ENCODE assay signal across 33 cellular contexts in the genomic region with DNA sequence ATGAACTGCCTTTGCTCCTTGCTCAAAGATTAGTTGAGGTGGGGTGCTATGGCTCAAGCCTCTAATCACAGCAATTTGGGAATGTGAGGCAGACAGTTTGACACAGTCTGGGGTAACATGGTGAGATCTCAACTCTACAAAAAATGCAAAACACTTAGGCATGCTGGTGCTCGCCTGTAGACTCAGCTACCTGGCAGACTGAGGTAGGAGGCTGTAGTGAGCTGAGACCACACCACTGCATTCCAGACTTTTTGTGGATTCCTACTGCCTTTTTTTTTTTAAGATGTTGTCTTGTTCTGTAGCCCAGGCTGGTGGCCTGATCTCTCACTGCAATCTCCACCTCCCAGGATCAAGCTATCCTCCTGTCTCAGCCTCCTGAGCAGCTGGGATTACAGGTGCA. TPM values are rescaled to one million over a fixed set of nuclear protein-coding genes. Genes with fewer than 3 reads are reported as not detected.
"Had no signal": no experiment of that assay in that cellular context is flagged by ENCODE, and none has a peak within 500 bp of the region (broad histone marks: within the 10 kb centered on the region; RNA-seq: fewer than 3 reads in every experiment).

No MANE protein-coding gene starts in this region.

- H3K36me3 ChIP-seq: ascending aorta, breast epithelium, esophagus squamous epithelium had no signal

- ATAC-seq: activated naive CD4-positive, alpha-beta T cell treated with anti-CD3 and anti-CD28 coated beads, Interleukin-2, amount 50 U/mL, for 72 hours; activated T-cell treated with anti-CD3 and anti-CD28 coated beads, Interleukin-2, amount 50 U/mL, for 72 hours; effector memory CD8-positive, alpha-beta T cell; T-helper 17 cell had no signal

- H3K27me3 ChIP-seq: ascending aorta, breast epithelium had no signal

- H3K4me3 ChIP-seq: ascending aorta, breast epithelium, esophagus squamous epithelium had no signal

- DNase-seq: activated CD4-positive, alpha-beta memory T cell treated with anti-CD3 and anti-CD28 coated beads, Interleukin-2, amount 10 ng/mL, durations not matched to agents 7 days and 5 days; activated CD4-positive, alpha-beta T cell treated with anti-CD3 and anti-CD28 coated beads for 1 hour; activated CD4-positive, alpha-beta T cell treated with anti-CD3 and anti-CD28 coated beads for 4 hours; activated CD4-positive, alpha-beta T cell treated with anti-CD3 and anti-CD28 coated beads, Interleukin-2, amount 10 ng/mL, durations not matched to agents 7 days and 5 days; activated CD4-positive, alpha-beta T cell treated with anti-CD3 and anti-CD28 coated beads, Interleukin-2, amount 50 U/mL, for 4 hours; activated CD4-positive, CD25-positive, alpha-beta regulatory T cell; activated CD8-positive, alpha-beta memory T cell treated with anti-CD3 and anti-CD28 coated beads, Interleukin-2, amount 50 U/mL, for 48 hours; activated gamma-delta T cell; activated naive CD4-positive, alpha-beta T cell; activated naive CD4-positive, alpha-beta T cell treated with anti-CD3 and anti-CD28 coated beads, Interleukin-2, amount 10 ng/mL, durations not matched to agents 7 days and 5 days; activated naive CD8-positive, alpha-beta T cell treated with anti-CD3 and anti-CD28 coated beads, Interleukin-2, amount 10 ng/mL, durations not matched to agents 7 days and 5 days; activated T-cell treated with anti-CD3 and anti-CD28 coated beads for 4 hours; activated T-cell treated with anti-CD3 and anti-CD28 coated beads, Interleukin-2, amount 50 U/mL, for 24 hours; activated T-cell treated with anti-CD3 and anti-CD28 coated beads, Interleukin-2, amount 50 U/mL, for 72 hours; cortex of kidney; dermis blood vessel endothelial cell; effector CD4-positive, alpha-beta T cell; effector memory CD8-positive, alpha-beta T cell; esophagus squamous epithelium; head of caudate nucleus; T-helper 1 cell; T-helper 17 cell; T1000 had no signal

- H3K27ac ChIP-seq: ascending aorta, breast epithelium, esophagus squamous epithelium had no signal

- H3K4me1 ChIP-seq: ascending aorta, breast epithelium had no signal

- H3K9me3 ChIP-seq: ascending aorta, breast epithelium, esophagus squamous epithelium had no signal

- FAIRE-seq: endometrium, frontal cortex had no signal

RNA-seq across cellular contexts. Expression of gene TBL1Y, which starts 2.9 kb away (rescaled TPM):
- total RNA-seq: activated CD4-positive, alpha-beta T cell treated with anti-CD3 and anti-CD28 coated beads, Interleukin-2, amount 10 ng/mL, durations not matched to agents 7 days and 5 days; activated naive CD4-positive, alpha-beta T cell treated with anti-CD3 and anti-CD28 coated beads, Interleukin-2, amount 50 U/mL, for 72 hours; activated T-cell treated with anti-CD3 and anti-CD28 coated beads, Interleukin-2, amount 50 U/mL, for 72 hours; ascending aorta; cardiac septum; cerebellum; dermis blood vessel endothelial cell; fibroblast of lung; fibroblast of villous mesenchyme; T-helper 17 cell had no signal
- polyA plus RNA-seq: fibroblast of lung had no signal

RNA-seq across cellular contexts. Expression of gene AMELY, which starts 4.0 kb away (rescaled TPM):
- total RNA-seq: activated CD4-positive, alpha-beta memory T cell treated with anti-CD3 and anti-CD28 coated beads, Interleukin-2, amount 10 ng/mL, durations not matched to agents 7 days and 5 days; activated CD4-positive, alpha-beta T cell treated with anti-CD3 and anti-CD28 coated beads, Interleukin-2, amount 10 ng/mL, durations not matched to agents 7 days and 5 days; activated naive CD4-positive, alpha-beta T cell treated with anti-CD3 and anti-CD28 coated beads, Interleukin-2, amount 50 U/mL, for 72 hours; activated naive CD8-positive, alpha-beta T cell treated with anti-CD3 and anti-CD28 coated beads, Interleukin-2, amount 10 ng/mL, durations not matched to agents 7 days and 5 days; activated T-cell treated with anti-CD3 and anti-CD28 coated beads, Interleukin-2, amount 50 U/mL, for 72 hours; ascending aorta; breast epithelium; cardiac septum; cerebellum; dermis blood vessel endothelial cell; esophagus squamous epithelium; fibroblast of lung; fibroblast of villous mesenchyme; frontal cortex; T-helper 17 cell had no signal
- polyA plus RNA-seq: esophagus, fibroblast of lung had no signal
